27 cellular contexts compared by ENCODE assay signal in genomic region chr22:23526588-23527315, GRCh38. TPM values are rescaled to one million over a fixed set of nuclear protein-coding genes. Genes with fewer than 3 reads are reported as not detected.
DNase-seq lines count a peak whose midpoint lies in the region; ATAC-seq and TF ChIP-seq lines count a peak whose summit lies in the region.
"Had no signal": no experiment of that assay in that cellular context is flagged by ENCODE, and none has a peak within 500 bp of the region (broad histone marks: within the 10 kb centered on the region; RNA-seq: fewer than 3 reads in every experiment).

No MANE protein-coding gene starts in this region.

- no peak overlapping the region for H3K9ac ChIP-seq in neural progenitor cell
- H3K9ac ChIP-seq: BLaER1 had no signal

- peaks cover 4% of the 10 kb centered on the region for H3K27me3 Mint-ChIP-seq in neural progenitor cell (ENCODE audit: insufficient read depth, low read depth)
- H3K27me3 Mint-ChIP-seq in type B pancreatic cell, result peaks cover 2% of the 10 kb centered on the region

- intact Hi-C loops in left ventricle myocardium superior (cut with micrococcal nuclease) (no loop called here), body of pancreas (cut with DNase I) (no loop called here)

- H3K4me3 Mint-ChIP-seq in neural progenitor cell (no peak overlapping the region), type B pancreatic cell (no peak overlapping the region)
- H3K4me3 Mint-ChIP-seq: activated CD4-positive, alpha-beta T cell treated with anti-CD3 and anti-CD28 coated beads, Interleukin-2, amount 10 ng/mL, durations not matched to agents 24 days and 14 days; activated T-cell treated with anti-CD3 and anti-CD28 coated beads, Interleukin-2, amount 50 U/mL, for 72 hours had no signal

- peaks cover 21% of the 10 kb centered on the region for H3K4me1 ChIP-seq in cardiac muscle cell (ENCODE audit: low read depth)
- peaks cover 22% of the 10 kb centered on the region for H3K4me1 ChIP-seq in body of pancreas
- peaks cover 7% of the 10 kb centered on the region for H3K4me1 ChIP-seq in neural progenitor cell

- H3K27ac Mint-ChIP-seq in neural progenitor cell (peak overlapping the region; percentile 93), type B pancreatic cell (peak overlapping the region; percentile 23)
- H3K27ac Mint-ChIP-seq: activated CD4-positive, alpha-beta T cell treated with anti-CD3 and anti-CD28 coated beads, Interleukin-2, amount 10 ng/mL, durations not matched to agents 24 days and 14 days; activated T-cell treated with anti-CD3 and anti-CD28 coated beads, Interleukin-2, amount 50 U/mL, for 72 hours had no signal

- ATAC-seq in left ventricle myocardium superior (no peak), body of pancreas (no peak), HG02885 (IDR thresholded peaks at IDR 0.05; ENCODE audit: poor library complexity, unreplicated experiment) (no peak)
- ATAC-seq: activated T-cell treated with anti-CD3 and anti-CD28 coated beads, Interleukin-2, amount 50 U/mL, for 72 hours; heart right ventricle had no signal

- DNase-seq in cardiac muscle cell (ENCODE audit: low read depth in 1 of 2, low spot score in 1 of 2), result no peak
- DNase-seq in left ventricle myocardium superior, result no peak
- DNase-seq in body of pancreas, result no peak
- no peak for DNase-seq in neural progenitor cell (ENCODE audit: low spot score)
- DNase-seq in type B pancreatic cell (ENCODE audit: extremely low spot score, unreplicated experiment), result no peak
- no peak for DNase-seq in NOMO-1 (lab: John Stamatoyannopoulos, UW; ENCODE audit: unreplicated experiment in 2 of 2)
- DNase-seq in effector CD8-positive, alpha-beta T cell (lab: John Stamatoyannopoulos, UW), result no peak
- DNase-seq: activated CD4-positive, alpha-beta T cell treated with anti-CD3 and anti-CD28 coated beads, Interleukin-2, amount 10 ng/mL, durations not matched to agents 24 days and 14 days; activated naive CD4-positive, alpha-beta T cell; activated T-cell treated with anti-CD3 and anti-CD28 coated beads, Interleukin-2, amount 50 U/mL, for 72 hours; DMS79 treated with DMSO at 0.1 percent for 48 hours; foreskin fibroblast; heart right ventricle; NCI-H187; NCI-H2171; NCI-H524; nucleus accumbens; SHP77; SW 1271; T1000; upper lobe of left lung had no signal

- no peaks in the 10 kb centered on the region for H4K20me1 ChIP-seq in neural progenitor cell (ENCODE audit: low read depth)
- H4K20me1 ChIP-seq: BLaER1 had no signal

- H3K9me3 ChIP-seq in cardiac muscle cell (ENCODE audit: low read depth), result no peaks in the 10 kb centered on the region
- no peaks in the 10 kb centered on the region for H3K9me3 ChIP-seq in body of pancreas
- no peaks in the 10 kb centered on the region for H3K9me3 ChIP-seq in neural progenitor cell (ENCODE audit: low read depth)
- H3K9me3 ChIP-seq: BLaER1, heart right ventricle, upper lobe of left lung had no signal

- peaks cover 59% of the 10 kb centered on the region for H3K4me1 Mint-ChIP-seq in neural progenitor cell
- peaks cover 36% of the 10 kb centered on the region for H3K4me1 Mint-ChIP-seq in type B pancreatic cell (ENCODE audit: unreplicated experiment)
- H3K4me1 Mint-ChIP-seq: activated CD4-positive, alpha-beta T cell treated with anti-CD3 and anti-CD28 coated beads, Interleukin-2, amount 10 ng/mL, durations not matched to agents 24 days and 14 days had no signal

- TF ChIP-seq CTCF in cardiac muscle cell (IDR thresholded peaks at IDR 0.05; ENCODE audit: low read depth, low read length) (no peak), body of pancreas (IDR thresholded peaks at IDR 0.05) (no peak), neural progenitor cell (IDR thresholded peaks at IDR 0.05) (no peak), type B pancreatic cell (conservative IDR thresholded peaks at IDR 0.05) (no peak)

- no peak overlapping the region for H2AFZ ChIP-seq in neural progenitor cell (replicated peaks)

- no peak for TF ChIP-seq POLR2A in body of pancreas (IDR thresholded peaks at IDR 0.05)

- no peaks in the 10 kb centered on the region for H3K27me3 ChIP-seq in cardiac muscle cell
- H3K27me3 ChIP-seq in body of pancreas, result peaks cover 0 to 4% of the 10 kb centered on the region in 2 donors
- no peaks in the 10 kb centered on the region for H3K27me3 ChIP-seq in neural progenitor cell
- H3K27me3 ChIP-seq: upper lobe of left lung had no signal

- WGBS in body of pancreas, 2 donors, result 63 to 77% methylated on average over 16 to 17 of the region's 17 CpGs

- no peaks in the 10 kb centered on the region for H3K79me2 ChIP-seq in neural progenitor cell (ENCODE audit: low read depth)

- no peaks in the 10 kb centered on the region for H3K9me3 Mint-ChIP-seq in neural progenitor cell
- H3K9me3 Mint-ChIP-seq in type B pancreatic cell, result no peaks in the 10 kb centered on the region
- H3K9me3 Mint-ChIP-seq: activated CD4-positive, alpha-beta T cell treated with anti-CD3 and anti-CD28 coated beads, Interleukin-2, amount 10 ng/mL, durations not matched to agents 24 days and 14 days; activated T-cell treated with anti-CD3 and anti-CD28 coated beads, Interleukin-2, amount 50 U/mL, for 72 hours had no signal

- H3F3A ChIP-seq in neural progenitor cell (ENCODE audit: low read depth), result peaks cover 17% of the 10 kb centered on the region

- H3K27ac ChIP-seq in cardiac muscle cell, result peak overlapping the region; percentile 56
- H3K27ac ChIP-seq in body of pancreas, result peak overlapping the region in 3 of 4 donors; percentile 51 to 59 (median 54)
- no peak overlapping the region for H3K27ac ChIP-seq in neural progenitor cell
- H3K27ac ChIP-seq: BLaER1, coronary artery, heart right ventricle, HL-60, upper lobe of left lung had no signal

- H3K4me3 ChIP-seq in cardiac muscle cell, result no peak overlapping the region
- H3K4me3 ChIP-seq in body of pancreas, result no peak overlapping the region
- H3K4me3 ChIP-seq in neural progenitor cell, result no peak overlapping the region
- H3K4me3 ChIP-seq: BLaER1, coronary artery, heart right ventricle, upper lobe of left lung had no signal

- H3K36me3 Mint-ChIP-seq in neural progenitor cell (no peaks in the 10 kb centered on the region), type B pancreatic cell (no peaks in the 10 kb centered on the region)

- H3K36me3 ChIP-seq in cardiac muscle cell, result no peaks in the 10 kb centered on the region
- no peaks in the 10 kb centered on the region for H3K36me3 ChIP-seq in body of pancreas (replicated peaks in 1 of 2; ENCODE audit: insufficient read depth in 1 of 2, low read depth in 2 of 2)
- no peaks in the 10 kb centered on the region for H3K36me3 ChIP-seq in neural progenitor cell
- H3K36me3 ChIP-seq: BLaER1, heart right ventricle, upper lobe of left lung had no signal

- H3K4me2 ChIP-seq in neural progenitor cell, result no peak overlapping the region
- H3K4me2 ChIP-seq: BLaER1 had no signal

RNA-seq across cellular contexts. Expression of gene IGLL1, which starts 53.3 kb away (rescaled TPM):
- total RNA-seq in cardiac muscle cell (not detected in 2 replicates), left ventricle myocardium superior (not detected), body of pancreas (not detected), neural progenitor cell (ENCODE audit: low replicate concordance) (not detected in 2 replicates), type B pancreatic cell (ENCODE audit: low replicate concordance) (not detected in 2 replicates)
- polyA plus RNA-seq in cardiac muscle cell, result not detected in 2 replicates
- total RNA-seq: activated CD4-positive, alpha-beta T cell treated with anti-CD3 and anti-CD28 coated beads, Interleukin-2, amount 10 ng/mL, durations not matched to agents 24 days and 14 days; activated T-cell treated with anti-CD3 and anti-CD28 coated beads, Interleukin-2, amount 50 U/mL, for 72 hours; heart right ventricle; mesenteric fat pad; upper lobe of left lung had no signal
- polyA plus RNA-seq: esophagus, heart right ventricle had no signal
